In genomic region chr14:100849432-100849831, GRCh38 we compare ENCODE assay signal across 17 cellular contexts. TPM values are rescaled to one million over a fixed set of nuclear protein-coding genes. Genes with fewer than 3 reads are reported as not detected.
DNase-seq lines count a peak whose midpoint lies in the region; ATAC-seq, FAIRE-seq and TF ChIP-seq lines count a peak whose summit lies in the region.
"Had no signal": no experiment of that assay in that cellular context is flagged by ENCODE, and none has a peak within 500 bp of the region (broad histone marks: within the 10 kb centered on the region; RNA-seq: fewer than 3 reads in every experiment).

No MANE protein-coding gene starts in this region.

- peak overlapping the region; percentile 29; the same call in 1 of the 2 replicates for H2AFZ ChIP-seq in DND-41 (ENCODE audit: low read depth, low read length)

- ATAC-seq in DND-41 (ENCODE audit: insufficient read depth, low read depth) (peak; percentile 80), left lobe of liver (no peak), GM18858 (IDR thresholded peaks at IDR 0.05; ENCODE audit: unreplicated experiment) (no peak)
- ATAC-seq: naive thymus-derived CD8-positive, alpha-beta T cell; T-cell had no signal

- no peaks in the 10 kb centered on the region for H3K79me2 ChIP-seq in DND-41 (ENCODE audit: insufficient read depth, low read length)

- no peaks in the 10 kb centered on the region for H3K9me3 ChIP-seq in DND-41 (ENCODE audit: insufficient read depth, low read length, severe bottlenecking)
- H3K9me3 ChIP-seq in adipocyte (ENCODE audit: control insufficient read depth, low read length): no peaks in the 10 kb centered on the region
- H3K9me3 ChIP-seq in neutrophil: no peaks in the 10 kb centered on the region
- H3K9me3 ChIP-seq: ascending aorta, thoracic aorta had no signal

- in situ Hi-C loops in GM13977 (cut with MboI; ENCODE audit: low pct_unique_long_range_greater_than_20kb, low sequenced_read_pairs, unreplicated experiment): no loop called here

- H3K4me1 ChIP-seq in DND-41 (ENCODE audit: insufficient read depth, low read length) (peaks cover 12% of the 10 kb centered on the region), adipocyte (ENCODE audit: control insufficient read depth, insufficient read depth, low read length) (peaks cover 11% of the 10 kb centered on the region), neutrophil (ENCODE audit: control insufficient read depth in 1 of 2, insufficient read depth in 1 of 2, low read depth in 1 of 2, low read length in 1 of 2) (peaks cover 20 to 23% of the 10 kb centered on the region in 2 experiments)
- H3K4me1 ChIP-seq: ascending aorta had no signal

- no peak for FAIRE-seq in HTR-8/SVneo (lab: Jason Lieb, UNC)

- H3K4me3 ChIP-seq in DND-41 (ENCODE audit: low read depth in 1 of 2, low read length in 2 of 2): peak overlapping the region in 1 of 2 experiments; percentile 13; a peak in 1 of 4 replicates
- H3K4me3 ChIP-seq in adipocyte (ENCODE audit: low read length): peak overlapping the region; percentile 57
- peak overlapping the region in 1 of 2 experiments; percentile 17 for H3K4me3 ChIP-seq in neutrophil (ENCODE audit: low read depth in 1 of 2, low read length in 1 of 2)
- H3K4me3 ChIP-seq: ascending aorta, skin epidermis, thoracic aorta had no signal

- DNase-seq in DND-41 (no peak), HTR-8/SVneo (ENCODE audit: insufficient read length, low spot score) (peak; percentile 48), adipocyte (ENCODE audit: low read depth) (peak; percentile 32), GM13977 (ENCODE audit: low spot score) (no peak), left lobe of liver (ENCODE audit: low spot score) (no peak), inferior parietal cortex (ENCODE audit: extremely low spot score) (no peak)
- DNase-seq: activated T-cell treated with anti-CD3 and anti-CD28 coated beads, Interleukin-2, amount 50 U/mL, for 72 hours; effector CD8-positive, alpha-beta T cell; NCI-H2171; T-cell had no signal

- no peak overlapping the region for H3K9ac ChIP-seq in DND-41 (ENCODE audit: low read depth, low read length)
- H3K9ac ChIP-seq in adipocyte (ENCODE audit: low read length): no peak overlapping the region

- H3K36me3 ChIP-seq in DND-41 (ENCODE audit: insufficient read depth, low read length): no peaks in the 10 kb centered on the region
- peaks cover 16% of the 10 kb centered on the region for H3K36me3 ChIP-seq in adipocyte (ENCODE audit: control insufficient read depth, insufficient read depth, low read length, severe bottlenecking)
- H3K36me3 ChIP-seq in neutrophil: no peaks in the 10 kb centered on the region
- H3K36me3 ChIP-seq: ascending aorta, thoracic aorta had no signal

- peak overlapping the region; percentile 48 for H3K4me2 ChIP-seq in DND-41 (ENCODE audit: insufficient read depth, low read length)

- H3K27me3 ChIP-seq in DND-41 (ENCODE audit: insufficient read depth, low read length, poor library complexity) (no peaks in the 10 kb centered on the region), adipocyte (replicated peaks; ENCODE audit: control insufficient read depth, insufficient read depth, low read length) (peaks cover 2% of the 10 kb centered on the region), neutrophil (peaks cover 5% of the 10 kb centered on the region)
- H3K27me3 ChIP-seq: ascending aorta had no signal

- TF ChIP-seq CTCF in DND-41 (IDR thresholded peaks at IDR 0.05; ENCODE audit: borderline replicate concordance, extremely low read depth, low read length, poor library complexity, severe bottlenecking): no peak
- no peak for TF ChIP-seq CTCF in neutrophil (IDR thresholded peaks at IDR 0.05)
- no peak for TF ChIP-seq CTCF in GM13977 (IDR thresholded peaks at IDR 0.05; ENCODE audit: extremely low read depth, insufficient read depth, missing control alignments)

- no peaks in the 10 kb centered on the region for H4K20me1 ChIP-seq in DND-41 (ENCODE audit: insufficient read depth, low read length)

- H3K27ac ChIP-seq in DND-41 (ENCODE audit: low read length) (0 out of 2 replicates have a peak overlapping the region, but pooled peaks have one; percentile 5), neutrophil (peak overlapping the region; percentile 50)
- H3K27ac ChIP-seq: ascending aorta, skin epidermis, thoracic aorta had no signal

RNA-seq across cellular contexts. Expression of gene MEG3, which starts 23.5 kb away (rescaled TPM):
- total RNA-seq in left lobe of liver: 26.7 TPM
- total RNA-seq: activated T-cell treated with anti-CD3 and anti-CD28 coated beads, Interleukin-2, amount 50 U/mL, for 72 hours; naive thymus-derived CD8-positive, alpha-beta T cell had no signal

RNA-seq across cellular contexts. Expression of gene RTL1, which starts 54.1 kb away (rescaled TPM):
- total RNA-seq in left lobe of liver: not detected
- total RNA-seq: activated T-cell treated with anti-CD3 and anti-CD28 coated beads, Interleukin-2, amount 50 U/mL, for 72 hours; ascending aorta; LHCN-M2; naive thymus-derived CD8-positive, alpha-beta T cell; T-cell; thoracic aorta had no signal

Comparison
In these comparisons a context has a peak if more than half of its experiments do, and no peak if none do; other contexts are left out.
1. DNase-seq: peak in HTR-8/SVneo (single experiment) and adipocyte (single experiment); none in DND-41 (single experiment), GM13977 (single experiment), left lobe of liver (single experiment) and inferior parietal cortex (single experiment).